ENCODE assay signal across 5 cellular contexts in the genomic region with DNA sequence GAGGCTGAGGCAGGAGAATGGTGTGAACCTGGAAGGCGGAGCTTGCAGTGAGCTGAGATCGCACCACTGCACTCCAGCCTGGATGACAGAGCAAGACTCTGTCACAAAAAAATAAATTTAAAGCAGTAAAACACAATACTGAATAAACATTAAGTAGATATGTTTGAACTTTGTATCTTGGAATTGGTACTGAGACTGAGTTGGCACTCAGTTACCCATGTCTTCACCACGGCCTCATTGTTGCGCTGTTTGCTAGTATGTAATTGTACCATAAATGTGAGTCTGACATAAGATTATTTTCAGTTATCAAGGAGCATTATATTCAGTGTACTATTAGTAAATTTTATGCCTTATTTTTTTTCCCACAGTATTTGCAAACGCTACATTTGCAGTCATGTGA. TPM values are rescaled to one million over a fixed set of nuclear protein-coding genes. Genes with fewer than 3 reads are reported as not detected.
"Had no signal": no experiment of that assay in that cellular context is flagged by ENCODE, and none has a peak within 500 bp of the region (broad histone marks: within the 10 kb centered on the region; RNA-seq: fewer than 3 reads in every experiment).

No MANE protein-coding gene starts in this region.

RNA-seq across cellular contexts. Expression of a gene that starts 24.1 kb away (rescaled TPM):
- total RNA-seq: HepG2, HT-29, HT1080, IMR-90 had no signal
- polyA plus RNA-seq: HepG2, IgD-negative memory B cell, IMR-90 had no signal
